Comparison of ENCODE assay signal across 1 cellular context in genomic region chr16:30651124-30652004, GRCh38.
TF ChIP-seq lines count a peak whose summit lies in the region.

No MANE protein-coding gene starts in this region.

TF ChIP-seq in SK-N-SH, 30 proteins besides CTCF, POLR2A, EP300 and RAD21 (continued from another document):
- 0 out of 2 replicates have a peak, but pooled peaks have one; percentile 45 for TF ChIP-seq REST (IDR thresholded peaks at IDR 0.05; ENCODE audit: low read depth, low read length)
